In the genomic region with DNA sequence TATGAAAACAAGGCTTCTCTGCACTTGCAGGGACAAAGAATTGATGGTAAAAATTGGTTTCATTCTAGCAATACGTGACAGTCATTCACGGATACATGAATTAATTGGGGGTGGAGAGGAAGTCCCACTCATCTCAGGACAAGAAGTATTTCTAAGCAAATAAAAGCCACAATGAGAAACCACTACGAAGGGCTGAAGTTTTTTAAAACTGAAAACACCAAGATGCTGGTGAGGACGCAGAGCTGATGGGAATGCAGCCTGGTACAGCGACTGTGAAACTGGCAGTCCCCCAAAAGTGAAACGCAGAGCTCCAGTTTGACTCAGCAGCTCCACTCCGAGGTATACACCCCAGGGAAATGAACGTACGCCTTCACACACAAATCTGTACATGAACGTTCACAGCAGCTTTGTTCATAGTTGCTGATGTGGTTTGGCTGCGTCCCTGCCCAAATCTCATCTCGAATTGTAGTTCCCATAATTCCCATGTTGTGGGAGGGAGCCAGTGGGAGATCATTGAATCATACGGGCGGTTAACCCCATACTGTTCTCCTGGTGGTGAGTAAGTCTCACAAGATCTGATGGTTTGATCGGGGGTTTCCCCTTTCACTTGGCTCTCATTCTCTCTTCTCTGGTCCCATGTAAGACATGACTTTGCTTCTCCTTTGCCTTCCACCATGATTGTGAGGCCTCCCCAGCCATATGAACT, we compare ENCODE assay signal across 8 cellular contexts.
A peak's percentile ranks its signal among the peaks of the same experiment; 100 is the strongest.
DNase-seq lines count a peak whose midpoint lies in the region; ATAC-seq, FAIRE-seq and TF ChIP-seq lines count a peak whose summit lies in the region.

No MANE protein-coding gene starts in this region.

- intact Hi-C loops in CD4-positive, alpha-beta memory T cell (cut with micrococcal nuclease), result no loop called here
- intact Hi-C loops in endothelial cell of umbilical vein (cut with micrococcal nuclease), result loop anchor here (5.0 to 10.0 kb wide), 3 partner anchors 133 to 867 kb away; no protein-coding TSS in a partner anchor

- H3K36me3 Mint-ChIP-seq in CD4-positive, alpha-beta memory T cell, result no peaks in the 10 kb centered on the region
- H3K36me3 Mint-ChIP-seq in nephron progenitor cell (ENCODE audit: low read depth), result no peaks in the 10 kb centered on the region

- H3K27me3 Mint-ChIP-seq in CD4-positive, alpha-beta memory T cell, result peaks cover 2 to 7% of the 10 kb centered on the region in 2 donors
- H3K27me3 Mint-ChIP-seq in nephron progenitor cell (ENCODE audit: low read depth, poor library complexity), result peaks cover 32% of the 10 kb centered on the region

- no peaks in the 10 kb centered on the region for H3K9me3 ChIP-seq in CD4-positive, alpha-beta memory T cell (ENCODE audit: control insufficient read depth in 1 of 2, low read length in 2 of 2)
- H3K9me3 ChIP-seq in endothelial cell of umbilical vein (replicated peaks; ENCODE audit: control insufficient read depth, insufficient read depth, low read length), result no peaks in the 10 kb centered on the region

- DNase-seq in CD4-positive, alpha-beta memory T cell, result peak; percentile 26 to 67 (median 38)
- peak; percentile 33 to 49 for DNase-seq in activated CD4-positive, alpha-beta T cell treated with anti-CD3 and anti-CD28 coated beads, Interleukin-2, amount 50 U/mL, for 4 hours
- DNase-seq in endothelial cell of umbilical vein (ENCODE audit: low read depth, low spot score) (no peak), putamen (ENCODE audit: low spot score) (peak; percentile 85), NCI-H2196 treated with DMSO at 0.1 percent for 48 hours (lab: John Stamatoyannopoulos, UW; ENCODE audit: unreplicated experiment) (no peak), nephron progenitor cell (no peak)

- H4K20me1 ChIP-seq in endothelial cell of umbilical vein (replicated peaks; ENCODE audit: control insufficient read depth, extremely low read depth, insufficient read depth, low read length), result no peaks in the 10 kb centered on the region

- H3K9me3 Mint-ChIP-seq in CD4-positive, alpha-beta memory T cell, result no peaks in the 10 kb centered on the region
- peaks cover 11% of the 10 kb centered on the region for H3K9me3 Mint-ChIP-seq in nephron progenitor cell

- no peak overlapping the region for H3K9ac ChIP-seq in endothelial cell of umbilical vein (replicated peaks; ENCODE audit: extremely low read depth, insufficient read depth, low read length)

- H3K36me3 ChIP-seq in CD4-positive, alpha-beta memory T cell (ENCODE audit: insufficient read depth, low read length), result no peaks in the 10 kb centered on the region
- H3K36me3 ChIP-seq in endothelial cell of umbilical vein (ENCODE audit: control insufficient read depth in 2 of 2, extremely low read depth in 1 of 2, insufficient read depth in 2 of 2, low read length in 2 of 2), result no peaks in the 10 kb centered on the region

- TF ChIP-seq POLR2A in endothelial cell of umbilical vein (IDR thresholded peaks at IDR 0.05; ENCODE audit: low read depth, low read length), result no peak

- peaks cover 20% of the 10 kb centered on the region for H3K4me1 ChIP-seq in CD4-positive, alpha-beta memory T cell (ENCODE audit: insufficient read depth, low read length)
- peaks cover 9% of the 10 kb centered on the region for H3K4me1 ChIP-seq in endothelial cell of umbilical vein (ENCODE audit: control insufficient read depth, extremely low read depth, insufficient read depth, low read length)

- H3K4me3 Mint-ChIP-seq in CD4-positive, alpha-beta memory T cell, result peak overlapping the region; percentile 64 to 89 (median 80)
- no peak overlapping the region for H3K4me3 Mint-ChIP-seq in nephron progenitor cell

- H2AFZ ChIP-seq in endothelial cell of umbilical vein (ENCODE audit: low read depth, low read length), result no peak overlapping the region

- H3K27ac Mint-ChIP-seq in CD4-positive, alpha-beta memory T cell, result peak overlapping the region in 4 of 7 donors; percentile 1 to 77 (median 28)
- H3K27ac Mint-ChIP-seq in nephron progenitor cell, result no peak overlapping the region

- ATAC-seq in GM19455 (IDR thresholded peaks at IDR 0.05; ENCODE audit: unreplicated experiment) (peak; percentile 78), HG03558 (IDR thresholded peaks at IDR 0.05; ENCODE audit: extremely low read depth, unreplicated experiment) (peak; percentile 59)

- no peaks in the 10 kb centered on the region for H3K79me2 ChIP-seq in endothelial cell of umbilical vein (ENCODE audit: control insufficient read depth, insufficient read depth, low read length)

- no peaks in the 10 kb centered on the region for H3K27me3 ChIP-seq in CD4-positive, alpha-beta memory T cell (ENCODE audit: insufficient read depth, low read length)
- H3K27me3 ChIP-seq in endothelial cell of umbilical vein (ENCODE audit: control insufficient read depth in 2 of 2, insufficient read depth in 2 of 2, low read length in 2 of 2), result no peaks in the 10 kb centered on the region

- H3K9me1 ChIP-seq in endothelial cell of umbilical vein (replicated peaks; ENCODE audit: control insufficient read depth, extremely low read depth, insufficient read depth, low read length), result no peaks in the 10 kb centered on the region

- no peak overlapping the region for H3K27ac ChIP-seq in CD4-positive, alpha-beta memory T cell (ENCODE audit: low read depth, low read length)
- no peak overlapping the region for H3K27ac ChIP-seq in endothelial cell of umbilical vein (ENCODE audit: insufficient read depth, low read depth, low read length)

- no TSS peak for BruUV-seq in endothelial cell of umbilical vein (replicated peaks; lab: Mats Ljungman, UMichigan)

- H3K4me3 ChIP-seq in CD4-positive, alpha-beta memory T cell (ENCODE audit: low read length in 2 of 2), result peak overlapping the region; percentile 23 to 42
- no peak overlapping the region for H3K4me3 ChIP-seq in endothelial cell of umbilical vein (replicated peaks in 1 of 3; ENCODE audit: insufficient read depth in 1 of 3, low read depth in 1 of 3, low read length in 3 of 3)

- H3K4me1 Mint-ChIP-seq in CD4-positive, alpha-beta memory T cell, result peaks cover 19 to 24% (median 20%) of the 10 kb centered on the region in 4 donors
- peaks cover 10% of the 10 kb centered on the region for H3K4me1 Mint-ChIP-seq in nephron progenitor cell

- peak; percentile 4 for FAIRE-seq in endothelial cell of umbilical vein (lab: Jason Lieb, UNC)

- dilution Hi-C loops in endothelial cell of umbilical vein (cut with MboI; ENCODE audit: extremely low pct_ligation_motif_present, low sequenced_read_pairs), result no loop called here

- H3K4me2 ChIP-seq in endothelial cell of umbilical vein (ENCODE audit: insufficient read depth, low read length), result no peak overlapping the region

- CTCF ChIA-PET in CD4-positive, alpha-beta memory T cell (lab: Charles Lee; ENCODE audit: partially characterized antibody), result interaction anchor here (0.8 to 5.3 kb wide), 5 partner anchors 9 to 742 kb away, joined by 3 to 20 read pairs (median 11); no protein-coding TSS in a partner anchor
- CTCF ChIA-PET in endothelial cell of umbilical vein (lab: Charles Lee), result interaction anchor here (0.9 to 1.3 kb wide), 3 partner anchors 126 to 737 kb away, joined by 4 to 5 read pairs (median 4); no protein-coding TSS in a partner anchor

- TF ChIP-seq CTCF in endothelial cell of umbilical vein (IDR thresholded peaks at IDR 0.05; ENCODE audit: extremely low read depth in 1 of 2, insufficient read depth in 1 of 2, low read depth in 1 of 2, low read length in 2 of 2) (no peak), nephron progenitor cell (IDR thresholded peaks at IDR 0.05) (no peak)

- POLR2A ChIA-PET in CD4-positive, alpha-beta memory T cell (lab: Charles Lee; ENCODE audit: partially characterized antibody), result no interaction called here
- POLR2A ChIA-PET in endothelial cell of umbilical vein (lab: Charles Lee), result no interaction called here

TF ChIP-seq in endothelial cell of umbilical vein, 7 proteins besides CTCF, POLR2A, EP300 and RAD21:
- TF ChIP-seq, protein P1, sequence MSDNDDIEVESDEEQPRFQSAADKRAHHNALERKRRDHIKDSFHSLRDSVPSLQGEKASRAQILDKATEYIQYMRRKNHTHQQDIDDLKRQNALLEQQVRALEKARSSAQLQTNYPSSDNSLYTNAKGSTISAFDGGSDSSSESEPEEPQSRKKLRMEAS (IDR thresholded peaks at IDR 0.05; ENCODE audit: insufficient read depth, insufficient read length), result no peak
- TF ChIP-seq MYC (IDR thresholded peaks at IDR 0.05; ENCODE audit: low read depth, low read length) (no peak), GATA2 (IDR thresholded peaks at IDR 0.05; ENCODE audit: insufficient read depth, insufficient read length, low read depth, low read length) (no peak), FOS (IDR thresholded peaks at IDR 0.05; ENCODE audit: borderline replicate concordance, insufficient read depth, low read length) (no peak), JUN (IDR thresholded peaks at IDR 0.05; ENCODE audit: borderline replicate concordance, insufficient read depth, insufficient read length, low read depth) (no peak), POLR2AphosphoS5 (IDR thresholded peaks at IDR 0.05; ENCODE audit: insufficient read depth, low read depth, low read length) (no peak), EZH2 (IDR thresholded peaks at IDR 0.05; ENCODE audit: borderline replicate concordance, low read depth, low read length, severe bottlenecking) (no peak)

Comparison
In these comparisons a context has a peak if more than half of its experiments do, and no peak if none do; other contexts are left out.
1. DNase-seq: peak in CD4-positive, alpha-beta memory T cell (5 of 5), activated CD4-positive, alpha-beta T cell treated with anti-CD3 and anti-CD28 coated beads, Interleukin-2, amount 50 U/mL, for 4 hours (2 of 2) and putamen (single experiment); none in endothelial cell of umbilical vein (single experiment), NCI-H2196 treated with DMSO at 0.1 percent for 48 hours (single experiment) and nephron progenitor cell (single experiment).
2. H3K4me3 ChIP-seq: peak in CD4-positive, alpha-beta memory T cell (2 of 2); none in endothelial cell of umbilical vein (0 of 3).